ENCODE assay signal across 8 cellular contexts in the genomic region with DNA sequence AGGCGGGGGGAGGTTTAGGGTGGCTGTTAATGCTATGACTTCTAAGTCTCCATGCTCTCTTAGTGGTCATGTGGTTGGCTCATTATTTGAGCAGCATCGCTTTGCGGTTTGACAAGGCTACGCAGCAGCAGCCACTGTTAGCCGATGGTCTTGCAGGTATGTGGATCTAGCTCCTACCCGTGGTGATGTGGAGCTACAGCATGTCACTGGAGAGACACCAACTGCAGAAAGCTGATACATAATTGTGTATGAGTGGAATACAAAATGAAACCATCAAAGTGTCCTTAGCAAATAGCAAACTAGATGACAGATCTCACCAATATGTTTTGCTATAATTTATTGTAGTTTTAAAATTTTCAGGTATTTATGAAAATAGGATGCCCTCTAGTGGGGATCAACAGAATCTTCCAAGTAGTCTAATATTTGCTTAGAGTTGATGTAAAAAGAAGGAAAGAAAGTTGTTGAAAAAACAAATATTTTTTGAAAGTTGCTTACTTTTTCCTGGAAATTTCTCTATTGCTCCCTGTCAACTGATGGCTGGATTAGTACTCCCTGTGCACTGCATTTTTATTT.
DNase-seq lines count a peak whose midpoint lies in the region; ATAC-seq and TF ChIP-seq lines count a peak whose summit lies in the region.

No MANE protein-coding gene starts in this region.

- ATAC-seq in GM18502 (IDR thresholded peaks at IDR 0.05; ENCODE audit: poor library complexity, unreplicated experiment) = peak; percentile 100
- peak; percentile 100 for ATAC-seq in HG02798 (IDR thresholded peaks at IDR 0.05; ENCODE audit: poor library complexity, unreplicated experiment)
- peak; percentile 99 for ATAC-seq in RWPE2 (ENCODE audit: low read depth)

- H3K9me3 ChIP-seq in RWPE2 (ENCODE audit: severe bottlenecking) (no peaks in the 10 kb centered on the region), endocrine pancreas (ENCODE audit: control insufficient read depth, low read length) (no peaks in the 10 kb centered on the region), uterus (no peaks in the 10 kb centered on the region)

- H3K4me3 ChIP-seq in RWPE2 (ENCODE audit: severe bottlenecking) (no peak overlapping the region), endocrine pancreas (ENCODE audit: control insufficient read depth, insufficient read depth, low read length) (peak overlapping the region; percentile 50), uterus (no peak overlapping the region)

- intact Hi-C loops in uterus (cut with DNase I; ENCODE audit: low total_unique reads) = no loop called here

- no peak for TF ChIP-seq POLR2A in uterus (IDR thresholded peaks at IDR 0.05)

- H3K27me3 ChIP-seq in RWPE2 (ENCODE audit: insufficient read depth, poor library complexity, severe bottlenecking) = no peaks in the 10 kb centered on the region
- no peaks in the 10 kb centered on the region for H3K27me3 ChIP-seq in endocrine pancreas (ENCODE audit: control insufficient read depth, insufficient read depth, low read length)
- H3K27me3 ChIP-seq in uterus = no peaks in the 10 kb centered on the region

- TF ChIP-seq CTCF in RWPE2 (IDR thresholded peaks at IDR 0.05; ENCODE audit: poor library complexity, severe bottlenecking) = peak; percentile 99
- peak; percentile 76 to 87 (median 81) for TF ChIP-seq CTCF in uterus (IDR thresholded peaks at IDR 0.05)

- DNase-seq in AG20443 (ENCODE audit: low spot score) (peak; percentile 81), NCI-H1048 (lab: John Stamatoyannopoulos, UW) (peak; percentile 53), RWPE2 (ENCODE audit: low spot score) (peak; percentile 76), lung microvascular endothelial cell (ENCODE audit: low read depth in 2 of 2) (peak; percentile 94 to 97), uterus (peak; percentile 70 to 72)

- H3K27ac ChIP-seq in RWPE2 (ENCODE audit: poor library complexity, severe bottlenecking) (no peak overlapping the region), uterus (no peak overlapping the region)

- no peak overlapping the region for H3K9ac ChIP-seq in endocrine pancreas (ENCODE audit: control insufficient read depth, insufficient read depth, low read length)

- H3K36me3 ChIP-seq in RWPE2 (ENCODE audit: low read depth) (no peaks in the 10 kb centered on the region), endocrine pancreas (ENCODE audit: control insufficient read depth, insufficient read depth, low read length) (no peaks in the 10 kb centered on the region), uterus (no peaks in the 10 kb centered on the region)

- H3K4me1 ChIP-seq in RWPE2 (ENCODE audit: insufficient read depth, poor library complexity, severe bottlenecking) (no peaks in the 10 kb centered on the region), endocrine pancreas (ENCODE audit: control insufficient read depth, insufficient read depth, low read length) (no peaks in the 10 kb centered on the region), uterus (no peaks in the 10 kb centered on the region)
